In the genomic region with DNA sequence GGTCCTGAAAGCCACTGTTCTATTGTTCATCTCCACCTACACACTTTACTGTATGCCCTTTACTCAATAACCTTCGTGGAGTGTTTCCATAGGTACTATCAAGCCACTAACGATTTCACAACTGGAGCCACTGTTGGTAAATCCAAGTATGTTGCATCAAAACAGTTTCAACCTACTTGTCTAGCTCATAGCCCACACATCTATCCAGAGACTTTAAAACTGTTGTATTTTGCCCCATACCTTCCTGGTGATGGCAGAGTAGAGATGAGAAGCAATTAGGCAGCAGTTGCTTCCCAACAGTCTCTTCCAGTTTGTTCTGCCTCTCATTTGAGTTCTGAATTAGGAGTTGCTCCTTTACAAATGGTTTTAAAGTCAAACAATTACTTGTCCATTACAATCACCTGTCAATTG, we compare ENCODE assay signal across 9 cellular contexts. TPM values are rescaled to one million over a fixed set of nuclear protein-coding genes. Genes with fewer than 3 reads are reported as not detected.
A peak's percentile ranks its signal among the peaks of the same experiment; 100 is the strongest.
DNase-seq lines count a peak whose midpoint lies in the region; ATAC-seq and TF ChIP-seq lines count a peak whose summit lies in the region.
"Had no signal": no experiment of that assay in that cellular context is flagged by ENCODE, and none has a peak within 500 bp of the region (broad histone marks: within the 10 kb centered on the region; RNA-seq: fewer than 3 reads in every experiment).

No MANE protein-coding gene starts in this region.

- H3K36me3 ChIP-seq in HUES48 (ENCODE audit: control insufficient read depth, insufficient read depth, low read length), result no peaks in the 10 kb centered on the region
- peaks cover 0 to 1% (median 0%) of the 10 kb centered on the region in 3 donors for H3K36me3 ChIP-seq in skeletal muscle tissue (ENCODE audit: control insufficient read depth in 3 of 3, insufficient read depth in 3 of 3, low read length in 3 of 3)

- peaks cover 13% of the 10 kb centered on the region for H3K4me1 Mint-ChIP-seq in MCF 10A (ENCODE audit: insufficient read depth, unreplicated experiment)

- H3K4me3 ChIP-seq in HUES48 (ENCODE audit: low read depth, low read length) (peak overlapping the region; percentile 68), skeletal muscle tissue (ENCODE audit: low read length in 3 of 3) (peak overlapping the region; percentile 87 to 90 (median 90))

- H3K4me3 Mint-ChIP-seq in MCF 10A (ENCODE audit: unreplicated experiment), result peak overlapping the region; percentile 80

- no peaks in the 10 kb centered on the region for H3K27me3 Mint-ChIP-seq in MCF 10A (ENCODE audit: insufficient read depth, unreplicated experiment)

- DNase-seq in MCF 10A (ENCODE audit: unreplicated experiment) (peak; percentile 77), inferior parietal cortex (ENCODE audit: extremely low spot score) (peak; percentile 63), epidermal melanocyte (ENCODE audit: insufficient read length, low spot score) (no peak), NAMALWA (ENCODE audit: low spot score) (no peak)
- DNase-seq in activated CD4-positive, alpha-beta T cell treated with anti-CD3 and anti-CD28 coated beads, Interleukin-2, amount 50 U/mL, for 4 hours, result no peak
- DNase-seq: PC-3 had no signal

- H3K27me3 ChIP-seq in HUES48 (ENCODE audit: control insufficient read depth, insufficient read depth, low read length) (no peaks in the 10 kb centered on the region), skeletal muscle tissue (ENCODE audit: control insufficient read depth in 3 of 3, insufficient read depth in 3 of 3, low read length in 3 of 3) (no peaks in the 10 kb centered on the region)

- no peak for ATAC-seq in HG03097 (IDR thresholded peaks at IDR 0.05; ENCODE audit: low FRiP score, unreplicated experiment)
- ATAC-seq: PC-3 had no signal

- no peak overlapping the region for H3K27ac Mint-ChIP-seq in MCF 10A (ENCODE audit: low read depth, unreplicated experiment)

- no peaks in the 10 kb centered on the region for H3K9me3 Mint-ChIP-seq in MCF 10A (ENCODE audit: unreplicated experiment)

- H3K9me3 ChIP-seq in HUES48 (ENCODE audit: control insufficient read depth, insufficient read depth, low read length) (no peaks in the 10 kb centered on the region), skeletal muscle tissue (ENCODE audit: control insufficient read depth in 3 of 3, low read length in 3 of 3) (no peaks in the 10 kb centered on the region)

- intact Hi-C loops in MCF 10A (cut with micrococcal nuclease), result no loop called here

- BruUV-seq in MCF 10A (replicated peaks; lab: Mats Ljungman, UMichigan), result no TSS peak

- POLR2A ChIA-PET in MCF 10A (lab: Yijun Ruan, JAX), result interaction anchor here (0.6 to 5.0 kb wide), 9 partner anchors 9 to 811 kb away, joined by 3 to 37 read pairs (median 7); a partner anchor contains a TSS

- H3K9ac ChIP-seq in HUES48 (ENCODE audit: low read depth, low read length) (peak overlapping the region; percentile 74), skeletal muscle tissue (ENCODE audit: low read depth in 1 of 3, low read length in 3 of 3) (peak overlapping the region; percentile 77 to 93 (median 86))

- H3K4me1 ChIP-seq in HUES48 (ENCODE audit: control insufficient read depth, insufficient read depth, low read length) (peaks cover 16% of the 10 kb centered on the region; the same call in 1 of the 2 replicates), skeletal muscle tissue (ENCODE audit: control insufficient read depth in 3 of 3, insufficient read depth in 3 of 3, low read length in 3 of 3) (peaks cover 8 to 20% (median 17%) of the 10 kb centered on the region in 3 donors)

- peaks cover 6% of the 10 kb centered on the region for H3K36me3 Mint-ChIP-seq in MCF 10A (ENCODE audit: insufficient read depth, unreplicated experiment)

- no peak for TF ChIP-seq CTCF in MCF 10A (IDR thresholded peaks at IDR 0.05; ENCODE audit: unreplicated experiment)

- CTCF ChIA-PET in MCF 10A (lab: Yijun Ruan, JAX), result interaction anchor here (0.7 to 1.4 kb wide), 6 partner anchors 10 to 1457 kb away, joined by 3 to 4 read pairs (median 3); no protein-coding TSS in a partner anchor

- H3K27ac ChIP-seq in HUES48 (ENCODE audit: low read depth, low read length) (peak overlapping the region; percentile 87), skeletal muscle tissue (ENCODE audit: low read depth, low read length) (peak overlapping the region; percentile 81)

RNA-seq across cellular contexts. Expression of a gene that starts 0.6 kb away (rescaled TPM):
- 0.79 and 2.1 TPM in 2 replicates for total RNA-seq in MCF 10A (2022)
- total RNA-seq in skeletal muscle tissue, result 8.4 TPM
- total RNA-seq: PC-3 had no signal

RNA-seq across cellular contexts. Expression of a gene that starts 8.6 kb away (rescaled TPM):
- total RNA-seq in MCF 10A (2022), result 52.3 and 60.5 TPM in 2 replicates
- 42.3 TPM for total RNA-seq in skeletal muscle tissue

Comparison
In these comparisons a context has a peak if more than half of its experiments do, and no peak if none do; other contexts are left out.
1. DNase-seq: peak in MCF 10A (single experiment) and inferior parietal cortex (single experiment); none in epidermal melanocyte (single experiment), NAMALWA (single experiment) and activated CD4-positive, alpha-beta T cell treated with anti-CD3 and anti-CD28 coated beads, Interleukin-2, amount 50 U/mL, for 4 hours (0 of 2).